8 cellular contexts compared by ENCODE assay signal in genomic region chr3:52537165-52537635, GRCh38. TPM values are rescaled to one million over a fixed set of nuclear protein-coding genes. Genes with fewer than 3 reads are reported as not detected.
DNase-seq lines count a peak whose midpoint lies in the region; ATAC-seq and TF ChIP-seq lines count a peak whose summit lies in the region.

No MANE protein-coding gene starts in this region.

- H3K9me3 ChIP-seq in mammary epithelial cell (replicated peaks; ENCODE audit: insufficient read depth, low read length) (no peaks in the 10 kb centered on the region), lower lobe of right lung (no peaks in the 10 kb centered on the region), upper lobe of right lung (no peaks in the 10 kb centered on the region)

- TF ChIP-seq CTCF in mammary epithelial cell (conservative IDR thresholded peaks at IDR 0.05 in 1 of 2, IDR thresholded peaks at IDR 0.05 in 1 of 2; ENCODE audit: extremely low read depth in 1 of 2, insufficient read depth in 1 of 2, low read depth in 1 of 2, low read length in 2 of 2) (no peak), lower lobe of right lung (IDR thresholded peaks at IDR 0.05) (no peak), upper lobe of right lung (IDR thresholded peaks at IDR 0.05) (no peak)

- peak overlapping the region; percentile 81 for H3K4me2 ChIP-seq in mammary epithelial cell (ENCODE audit: insufficient read depth, low read depth, low read length)

- no peaks in the 10 kb centered on the region for H3K9me3 Mint-ChIP-seq in activated naive CD4-positive, alpha-beta T cell treated with anti-CD3 and anti-CD28 coated beads for 36 hours

- intact Hi-C loops in activated naive CD4-positive, alpha-beta T cell treated with anti-CD3 and anti-CD28 coated beads for 36 hours (cut with micrococcal nuclease) = loop anchor here (2.0 to 10.0 kb wide), 6 partner anchors 234 to 808 kb away; partner anchors contain the start of genes ACY1, DCP1A, DUSP7 and NEK4
- intact Hi-C loops in mammary epithelial cell (cut with micrococcal nuclease) (loop anchor here (2.0 to 5.0 kb wide), 3 partner anchors 65 to 148 kb away; partner anchors contain the start of genes NISCH and PBRM1), lower lobe of right lung (cut with DNase I) (no loop called here), upper lobe of right lung (cut with DNase I) (no loop called here)

- WGBS in mammary epithelial cell (ENCODE audit: low coverage, missing lambda C conversion rate) = 0% methylated on average over 6 of the region's 6 CpGs

- CTCF ChIA-PET in activated naive CD4-positive, alpha-beta T cell treated with anti-CD3 and anti-CD28 coated beads for 36 hours (lab: Charles Lee) = no interaction called here
- CTCF ChIA-PET in mammary epithelial cell (lab: Charles Lee; ENCODE audit: low non-redundant PET) = no interaction called here

- dilution Hi-C loops in mammary epithelial cell (cut with HindIII; ENCODE audit: low sequenced_read_pairs) = loop anchor here (5.0 kb wide), 1 partner anchor 55 kb away; no protein-coding TSS in a partner anchor

- H3K27me3 ChIP-seq in mammary epithelial cell (ENCODE audit: insufficient read depth, low read length) = no peaks in the 10 kb centered on the region
- no peaks in the 10 kb centered on the region for H3K27me3 ChIP-seq in lower lobe of right lung (ENCODE audit: low read depth)
- H3K27me3 ChIP-seq in upper lobe of right lung = no peaks in the 10 kb centered on the region

- ATAC-seq in lower lobe of right lung (no peak), upper lobe of right lung (no peak), HG03097 (IDR thresholded peaks at IDR 0.05; ENCODE audit: low FRiP score, unreplicated experiment) (no peak)

- H3K36me3 ChIP-seq in mammary epithelial cell (ENCODE audit: insufficient read depth, low read length) (peaks cover 11% of the 10 kb centered on the region), lower lobe of right lung (peaks cover 22% of the 10 kb centered on the region), upper lobe of right lung (peaks cover 13% of the 10 kb centered on the region)

- peak overlapping the region; percentile 65 for H2AFZ ChIP-seq in mammary epithelial cell (ENCODE audit: low read depth, low read length)

- peaks cover 19% of the 10 kb centered on the region for H3K36me3 Mint-ChIP-seq in activated naive CD4-positive, alpha-beta T cell treated with anti-CD3 and anti-CD28 coated beads for 36 hours (ENCODE audit: low read depth)

- in situ Hi-C loops in mammary epithelial cell (cut with MboI; ENCODE audit: low sequenced_read_pairs in 2 of 2) = no loop called here

- peaks cover 60% of the 10 kb centered on the region for H3K79me2 ChIP-seq in mammary epithelial cell (ENCODE audit: insufficient read depth, low read length)

- peak overlapping the region; percentile 91 for H3K4me3 Mint-ChIP-seq in activated naive CD4-positive, alpha-beta T cell treated with anti-CD3 and anti-CD28 coated beads for 36 hours

- no peak for DNase-seq in activated naive CD4-positive, alpha-beta T cell treated with anti-CD3 and anti-CD28 coated beads for 36 hours
- no peak for DNase-seq in activated naive CD4-positive, alpha-beta T cell (lab: John Stamatoyannopoulos, UW)
- DNase-seq in mammary epithelial cell (no peak), lower lobe of right lung (no peak), upper lobe of right lung (no peak), SK-N-DZ (ENCODE audit: low spot score) (no peak)
- DNase-seq in stimulated activated CD4-positive, alpha-beta T cell treated with anti-CD3 and anti-CD28 coated beads, Interleukin-4, amount 100 ng/mL, for 4 hours = no peak

- peak overlapping the region; percentile 88 for H3K9ac ChIP-seq in mammary epithelial cell (ENCODE audit: insufficient read depth, low read length)

- H3K27ac ChIP-seq in mammary epithelial cell (ENCODE audit: insufficient read depth, low read depth, low read length) (peak overlapping the region; percentile 73), lower lobe of right lung (peak overlapping the region; percentile 89), upper lobe of right lung (peak overlapping the region; percentile 93)

- no peaks in the 10 kb centered on the region for H4K20me1 ChIP-seq in mammary epithelial cell (ENCODE audit: insufficient read depth, low read length)

- no peaks in the 10 kb centered on the region for H3K27me3 Mint-ChIP-seq in activated naive CD4-positive, alpha-beta T cell treated with anti-CD3 and anti-CD28 coated beads for 36 hours (ENCODE audit: low read depth)

- H3K4me1 Mint-ChIP-seq in activated naive CD4-positive, alpha-beta T cell treated with anti-CD3 and anti-CD28 coated beads for 36 hours (ENCODE audit: low read depth) = peaks cover 51% of the 10 kb centered on the region

- peak overlapping the region; percentile 52 to 87 (median 59) for H3K4me3 ChIP-seq in mammary epithelial cell (replicated peaks in 1 of 3; ENCODE audit: insufficient read depth in 1 of 3, low read depth in 2 of 3, low read length in 3 of 3)
- H3K4me3 ChIP-seq in lower lobe of right lung = peak overlapping the region; percentile 68
- peak overlapping the region; percentile 89 for H3K4me3 ChIP-seq in upper lobe of right lung

- H3K4me1 ChIP-seq in mammary epithelial cell (ENCODE audit: insufficient read depth, low read length) (peaks cover 34% of the 10 kb centered on the region), lower lobe of right lung (peaks cover 65% of the 10 kb centered on the region), upper lobe of right lung (peaks cover 50% of the 10 kb centered on the region)

- no TSS peak for BruUV-seq in mammary epithelial cell (replicated peaks; lab: Mats Ljungman, UMichigan)

- H3K27ac Mint-ChIP-seq in activated naive CD4-positive, alpha-beta T cell treated with anti-CD3 and anti-CD28 coated beads for 36 hours = peak overlapping the region; percentile 87

RNA-seq across cellular contexts. Expression of gene UQCC5, which starts 0.8 kb away (rescaled TPM):
- total RNA-seq in activated naive CD4-positive, alpha-beta T cell treated with anti-CD3 and anti-CD28 coated beads for 36 hours = 10 to 100 TPM; 12.3 to 13.1 TPM
- total RNA-seq in mammary epithelial cell = 10 to 100 TPM in 1 of 2 donors, 1 to 10 TPM in 1; 1.8 to 27.7 TPM
- 23.1 TPM for polyA plus RNA-seq in mammary epithelial cell
- 3.2 TPM for polyA minus RNA-seq in mammary epithelial cell
- 16.3 TPM for total RNA-seq in lower lobe of right lung
- total RNA-seq in upper lobe of right lung = 16.6 TPM
- 2.0 and 2.7 TPM in 2 replicates for polyA plus RNA-seq in SK-N-DZ (2014; cell fraction: cytosol; rRNA removed)
- polyA plus RNA-seq in SK-N-DZ (2014; cell fraction: nucleus; rRNA removed) = 6.9 and 147 TPM in 2 replicates

RNA-seq across cellular contexts. Expression of gene NT5DC2, which starts 3.5 kb away (rescaled TPM):
- total RNA-seq in activated naive CD4-positive, alpha-beta T cell treated with anti-CD3 and anti-CD28 coated beads for 36 hours = 10 to 100 TPM; 20.4 to 20.8 TPM
- 10 to 100 TPM; 36.7 to 73.0 TPM for total RNA-seq in mammary epithelial cell
- 88.7 TPM for polyA plus RNA-seq in mammary epithelial cell
- polyA minus RNA-seq in mammary epithelial cell = 300 TPM
- total RNA-seq in lower lobe of right lung = 28.5 TPM
- total RNA-seq in upper lobe of right lung = 39.7 TPM
- polyA plus RNA-seq in SK-N-DZ (2014; cell fraction: cytosol; rRNA removed) = 342 and 366 TPM in 2 replicates
- 688 and 845 TPM in 2 replicates for polyA plus RNA-seq in SK-N-DZ (2014; cell fraction: nucleus; rRNA removed)

RNA-seq across cellular contexts. Expression of gene STAB1, which starts 42.1 kb away (rescaled TPM):
- total RNA-seq in activated naive CD4-positive, alpha-beta T cell treated with anti-CD3 and anti-CD28 coated beads for 36 hours = under 1 TPM; 0.10 to 0.17 TPM
- total RNA-seq in mammary epithelial cell = under 1 TPM in 1 of 2 donors, not detected in 1; 0.17 TPM
- 0.02 TPM for polyA plus RNA-seq in mammary epithelial cell
- polyA minus RNA-seq in mammary epithelial cell = not detected
- 133 TPM for total RNA-seq in lower lobe of right lung
- total RNA-seq in upper lobe of right lung = 152 TPM
- polyA plus RNA-seq in SK-N-DZ (2014; cell fraction: cytosol; rRNA removed) = 0.17 and 0.36 TPM in 2 replicates
- 4.5 and 8.7 TPM in 2 replicates for polyA plus RNA-seq in SK-N-DZ (2014; cell fraction: nucleus; rRNA removed)

Comparison
In these comparisons a context has a peak if more than half of its experiments do, and no peak if none do; other contexts are left out.
1. RNA of gene STAB1, which starts 42.1 kb away (total RNA-seq): 152 TPM in upper lobe of right lung (single experiment) and 133 TPM in lower lobe of right lung (single experiment); 0.17 TPM in mammary epithelial cell and 0.10 to 0.17 TPM in activated naive CD4-positive, alpha-beta T cell treated with anti-CD3 and anti-CD28 coated beads for 36 hours; every median in the first group is over 100 times any median in the second.
2. intact Hi-C loops: an anchor here in activated naive CD4-positive, alpha-beta T cell treated with anti-CD3 and anti-CD28 coated beads for 36 hours (2.0 to 10.0 kb wide) and mammary epithelial cell (2.0 to 5.0 kb wide); none called in lower lobe of right lung and upper lobe of right lung.
3. Peak in every context shown above with its lines, with median percentiles within 50 percentile points of each other: H3K27ac ChIP-seq and H3K4me3 ChIP-seq.